In the genomic region with DNA sequence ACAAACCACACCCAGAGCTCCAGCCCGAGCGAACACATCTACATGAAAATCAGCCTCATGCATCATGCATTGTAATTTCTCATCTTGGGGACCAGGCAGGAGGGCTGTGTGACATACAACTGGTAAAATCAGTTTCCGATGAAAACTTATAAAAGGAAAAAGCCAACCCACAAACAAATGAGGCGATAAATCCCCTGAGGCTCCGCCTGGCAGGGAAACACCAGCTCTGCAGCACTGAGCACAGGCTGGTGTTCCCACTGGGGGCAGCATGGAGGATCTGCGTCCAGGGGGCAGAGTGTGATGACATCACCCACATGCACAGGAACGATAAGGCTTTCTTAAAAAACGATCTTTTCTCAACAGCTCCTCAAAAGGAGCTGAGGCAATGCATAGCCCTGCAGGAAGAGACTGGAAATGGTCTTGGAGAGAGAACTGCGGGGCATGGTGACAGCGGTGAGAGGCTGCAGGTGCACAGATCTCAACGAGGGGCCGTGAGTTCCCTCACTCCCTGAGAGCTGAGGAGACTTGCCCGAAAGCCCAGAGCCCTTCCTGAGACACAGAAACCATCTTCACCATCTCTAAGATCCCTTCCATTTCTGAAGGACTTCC, we compare ENCODE assay signal across 1 cellular context.
TF ChIP-seq lines count a peak whose summit lies in the region.

No MANE protein-coding gene starts in this region.

TF ChIP-seq in HepG2, 621 proteins besides CTCF, POLR2A, EP300 and RAD21:
- TF ChIP-seq MYC (CRISPR knock-in tag; IDR thresholded peaks at IDR 0.05; ENCODE audit: borderline replicate concordance) (peak; percentile 28; the same call in 1 of the 2 replicates), ZMAT3 (CRISPR knock-in tag; conservative IDR thresholded peaks at IDR 0.05) (0 out of 2 replicates have a peak, but pooled peaks have one; percentile 11), HNRNPLL (IDR thresholded peaks at IDR 0.05; ENCODE audit: low read depth, low read length, poor library complexity, severe bottlenecking) (no peak), STAG1 (CRISPR knock-in tag; IDR thresholded peaks at IDR 0.05) (no peak), RBM22 (optimal IDR thresholded peaks at IDR 0.05; ENCODE audit: low read length) (peak; percentile 21), ZNF766 (CRISPR knock-in tag; IDR thresholded peaks at IDR 0.05; ENCODE audit: borderline replicate concordance) (no peak), HOXA3 (CRISPR knock-in tag; IDR thresholded peaks at IDR 0.05) (peak; percentile 45; the same call in 1 of the 2 replicates), FIP1L1 (IDR thresholded peaks at IDR 0.05; ENCODE audit: borderline replicate concordance, insufficient read depth, low read depth, low read length) (0 out of 2 replicates have a peak, but pooled peaks have one; percentile 28), SIX4 (CRISPR knock-in tag; IDR thresholded peaks at IDR 0.05) (no peak), CREB1 (IDR thresholded peaks at IDR 0.05) (peak; percentile 51; the same call in 1 of the 2 replicates), CREB1 (CRISPR knock-in tag; IDR thresholded peaks at IDR 0.05) (no peak; the same call in 1 of the 2 replicates), IRX3 (CRISPR knock-in tag; IDR thresholded peaks at IDR 0.05; ENCODE audit: borderline replicate concordance, low read depth) (no peak), SMC3 (IDR thresholded peaks at IDR 0.05; ENCODE audit: low read length) (0 out of 2 replicates have a peak, but pooled peaks have one; percentile 13), PRPF4 (IDR thresholded peaks at IDR 0.05; ENCODE audit: low read depth, low read length, poor library complexity, severe bottlenecking) (peak; percentile 50), SNAI1 (CRISPR knock-in tag; IDR thresholded peaks at IDR 0.05; ENCODE audit: borderline replicate concordance) (no peak), ATF7 (IDR thresholded peaks at IDR 0.05) (peak; percentile 83), ATF7 (CRISPR knock-in tag; IDR thresholded peaks at IDR 0.05) (no peak), XRCC5 (optimal IDR thresholded peaks at IDR 0.05; ENCODE audit: low read length) (peak; percentile 18), ZNF260 (CRISPR knock-in tag; IDR thresholded peaks at IDR 0.05; ENCODE audit: borderline replicate concordance, low read depth) (no peak), CEBPG (CRISPR knock-in tag; IDR thresholded peaks at IDR 0.05) (peak; percentile 38; the same call in 1 of the 2 replicates), ZNF138 (CRISPR knock-in tag; IDR thresholded peaks at IDR 0.05; ENCODE audit: low read depth) (no peak), HNRNPL (IDR thresholded peaks at IDR 0.05; ENCODE audit: low read depth, low read length) (0 out of 2 replicates have a peak, but pooled peaks have one; percentile 46)
- TF ChIP-seq, protein P1, sequence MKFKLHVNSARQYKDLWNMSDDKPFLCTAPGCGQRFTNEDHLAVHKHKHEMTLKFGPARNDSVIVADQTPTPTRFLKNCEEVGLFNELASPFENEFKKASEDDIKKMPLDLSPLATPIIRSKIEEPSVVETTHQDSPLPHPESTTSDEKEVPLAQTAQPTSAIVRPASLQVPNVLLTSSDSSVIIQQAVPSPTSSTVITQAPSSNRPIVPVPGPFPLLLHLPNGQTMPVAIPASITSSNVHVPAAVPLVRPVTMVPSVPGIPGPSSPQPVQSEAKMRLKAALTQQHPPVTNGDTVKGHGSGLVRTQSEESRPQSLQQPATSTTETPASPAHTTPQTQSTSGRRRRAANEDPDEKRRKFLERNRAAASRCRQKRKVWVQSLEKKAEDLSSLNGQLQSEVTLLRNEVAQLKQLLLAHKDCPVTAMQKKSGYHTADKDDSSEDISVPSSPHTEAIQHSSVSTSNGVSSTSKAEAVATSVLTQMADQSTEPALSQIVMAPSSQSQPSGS (CRISPR knock-in tag; IDR thresholded peaks at IDR 0.05) = 0 out of 2 replicates have a peak, but pooled peaks have one; percentile 38
- TF ChIP-seq, protein P2, sequence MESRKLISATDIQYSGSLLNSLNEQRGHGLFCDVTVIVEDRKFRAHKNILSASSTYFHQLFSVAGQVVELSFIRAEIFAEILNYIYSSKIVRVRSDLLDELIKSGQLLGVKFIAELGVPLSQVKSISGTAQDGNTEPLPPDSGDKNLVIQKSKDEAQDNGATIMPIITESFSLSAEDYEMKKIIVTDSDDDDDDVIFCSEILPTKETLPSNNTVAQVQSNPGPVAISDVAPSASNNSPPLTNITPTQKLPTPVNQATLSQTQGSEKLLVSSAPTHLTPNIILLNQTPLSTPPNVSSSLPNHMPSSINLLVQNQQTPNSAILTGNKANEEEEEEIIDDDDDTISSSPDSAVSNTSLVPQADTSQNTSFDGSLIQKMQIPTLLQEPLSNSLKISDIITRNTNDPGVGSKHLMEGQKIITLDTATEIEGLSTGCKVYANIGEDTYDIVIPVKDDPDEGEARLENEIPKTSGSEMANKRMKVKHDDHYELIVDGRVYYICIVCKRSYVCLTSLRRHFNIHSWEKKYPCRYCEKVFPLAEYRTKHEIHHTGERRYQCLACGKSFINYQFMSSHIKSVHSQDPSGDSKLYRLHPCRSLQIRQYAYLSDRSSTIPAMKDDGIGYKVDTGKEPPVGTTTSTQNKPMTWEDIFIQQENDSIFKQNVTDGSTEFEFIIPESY (CRISPR knock-in tag; IDR thresholded peaks at IDR 0.05) = peak; percentile 18; the same call in 1 of the 2 replicates
- TF ChIP-seq, protein P3, sequence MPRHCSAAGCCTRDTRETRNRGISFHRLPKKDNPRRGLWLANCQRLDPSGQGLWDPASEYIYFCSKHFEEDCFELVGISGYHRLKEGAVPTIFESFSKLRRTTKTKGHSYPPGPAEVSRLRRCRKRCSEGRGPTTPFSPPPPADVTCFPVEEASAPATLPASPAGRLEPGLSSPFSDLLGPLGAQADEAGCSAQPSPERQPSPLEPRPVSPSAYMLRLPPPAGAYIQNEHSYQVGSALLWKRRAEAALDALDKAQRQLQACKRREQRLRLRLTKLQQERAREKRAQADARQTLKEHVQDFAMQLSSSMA (CRISPR knock-in tag; IDR thresholded peaks at IDR 0.05) = no peak
- TF ChIP-seq, protein P4, sequence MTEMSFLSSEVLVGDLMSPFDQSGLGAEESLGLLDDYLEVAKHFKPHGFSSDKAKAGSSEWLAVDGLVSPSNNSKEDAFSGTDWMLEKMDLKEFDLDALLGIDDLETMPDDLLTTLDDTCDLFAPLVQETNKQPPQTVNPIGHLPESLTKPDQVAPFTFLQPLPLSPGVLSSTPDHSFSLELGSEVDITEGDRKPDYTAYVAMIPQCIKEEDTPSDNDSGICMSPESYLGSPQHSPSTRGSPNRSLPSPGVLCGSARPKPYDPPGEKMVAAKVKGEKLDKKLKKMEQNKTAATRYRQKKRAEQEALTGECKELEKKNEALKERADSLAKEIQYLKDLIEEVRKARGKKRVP (CRISPR knock-in tag; IDR thresholded peaks at IDR 0.05) = 0 out of 4 replicates have a peak, but pooled peaks of 1 of the 2 experiments have one; percentile 19
- TF ChIP-seq, protein P5, sequence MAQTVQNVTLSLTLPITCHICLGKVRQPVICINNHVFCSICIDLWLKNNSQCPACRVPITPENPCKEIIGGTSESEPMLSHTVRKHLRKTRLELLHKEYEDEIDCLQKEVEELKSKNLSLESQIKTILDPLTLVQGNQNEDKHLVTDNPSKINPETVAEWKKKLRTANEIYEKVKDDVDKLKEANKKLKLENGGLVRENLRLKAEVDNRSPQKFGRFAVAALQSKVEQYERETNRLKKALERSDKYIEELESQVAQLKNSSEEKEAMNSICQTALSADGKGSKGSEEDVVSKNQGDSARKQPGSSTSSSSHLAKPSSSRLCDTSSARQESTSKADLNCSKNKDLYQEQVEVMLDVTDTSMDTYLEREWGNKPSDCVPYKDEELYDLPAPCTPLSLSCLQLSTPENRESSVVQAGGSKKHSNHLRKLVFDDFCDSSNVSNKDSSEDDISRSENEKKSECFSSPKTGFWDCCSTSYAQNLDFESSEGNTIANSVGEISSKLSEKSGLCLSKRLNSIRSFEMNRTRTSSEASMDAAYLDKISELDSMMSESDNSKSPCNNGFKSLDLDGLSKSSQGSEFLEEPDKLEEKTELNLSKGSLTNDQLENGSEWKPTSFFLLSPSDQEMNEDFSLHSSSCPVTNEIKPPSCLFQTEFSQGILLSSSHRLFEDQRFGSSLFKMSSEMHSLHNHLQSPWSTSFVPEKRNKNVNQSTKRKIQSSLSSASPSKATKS (CRISPR knock-in tag; IDR thresholded peaks at IDR 0.05) = no peak
- TF ChIP-seq, protein P6, sequence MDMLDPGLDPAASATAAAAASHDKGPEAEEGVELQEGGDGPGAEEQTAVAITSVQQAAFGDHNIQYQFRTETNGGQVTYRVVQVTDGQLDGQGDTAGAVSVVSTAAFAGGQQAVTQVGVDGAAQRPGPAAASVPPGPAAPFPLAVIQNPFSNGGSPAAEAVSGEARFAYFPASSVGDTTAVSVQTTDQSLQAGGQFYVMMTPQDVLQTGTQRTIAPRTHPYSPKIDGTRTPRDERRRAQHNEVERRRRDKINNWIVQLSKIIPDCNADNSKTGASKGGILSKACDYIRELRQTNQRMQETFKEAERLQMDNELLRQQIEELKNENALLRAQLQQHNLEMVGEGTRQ (IDR thresholded peaks at IDR 0.05; ENCODE audit: low read depth, low read length) = no peak
- TF ChIP-seq, protein P6 (CRISPR knock-in tag; IDR thresholded peaks at IDR 0.05; ENCODE audit: borderline replicate concordance) = no peak
- TF ChIP-seq, protein P7, sequence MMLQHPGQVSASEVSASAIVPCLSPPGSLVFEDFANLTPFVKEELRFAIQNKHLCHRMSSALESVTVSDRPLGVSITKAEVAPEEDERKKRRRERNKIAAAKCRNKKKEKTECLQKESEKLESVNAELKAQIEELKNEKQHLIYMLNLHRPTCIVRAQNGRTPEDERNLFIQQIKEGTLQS (CRISPR knock-in tag; IDR thresholded peaks at IDR 0.05) = 0 out of 2 replicates have a peak, but pooled peaks have one; percentile 42
